ENCODE assay signal across 24 cellular contexts in genomic region chr20:24131684-24132083, GRCh38.
A peak's percentile ranks its signal among the peaks of the same experiment; 100 is the strongest.
DNase-seq lines count a peak whose midpoint lies in the region; ATAC-seq, FAIRE-seq and TF ChIP-seq lines count a peak whose summit lies in the region.
"Had no signal": no experiment of that assay in that cellular context is flagged by ENCODE, and none has a peak within 500 bp of the region (broad histone marks: within the 10 kb centered on the region; RNA-seq: fewer than 3 reads in every experiment).

No MANE protein-coding gene starts in this region.

- H3K9me3 ChIP-seq in smooth muscle cell (replicated peaks; ENCODE audit: low read depth) (no peaks in the 10 kb centered on the region), psoas muscle (no peaks in the 10 kb centered on the region), sigmoid colon (no peaks in the 10 kb centered on the region)
- H3K9me3 ChIP-seq: BLaER1, esophagus muscularis mucosa, right lobe of liver, upper lobe of left lung had no signal

- H3K9me3 Mint-ChIP-seq in activated CD4-positive, alpha-beta T cell treated with anti-CD3 and anti-CD28 coated beads, Interleukin-2, amount 10 ng/mL, durations not matched to agents 7 days and 5 days, result peaks cover 7% of the 10 kb centered on the region
- no peaks in the 10 kb centered on the region for H3K9me3 Mint-ChIP-seq in activated CD8-positive, alpha-beta T cell treated with anti-CD3 and anti-CD28 coated beads, Interleukin-2, amount 10 ng/mL, durations not matched to agents 7 days and 5 days (ENCODE audit: insufficient read depth)
- H3K9me3 Mint-ChIP-seq: activated T-cell treated with anti-CD3 and anti-CD28 coated beads, Interleukin-2, amount 50 U/mL, for 4 hours had no signal

- no peaks in the 10 kb centered on the region for H3K36me3 Mint-ChIP-seq in activated CD4-positive, alpha-beta T cell treated with anti-CD3 and anti-CD28 coated beads, Interleukin-2, amount 10 ng/mL, durations not matched to agents 7 days and 5 days (ENCODE audit: low read depth)
- no peaks in the 10 kb centered on the region for H3K36me3 Mint-ChIP-seq in activated CD8-positive, alpha-beta T cell treated with anti-CD3 and anti-CD28 coated beads, Interleukin-2, amount 10 ng/mL, durations not matched to agents 7 days and 5 days (ENCODE audit: low read depth)
- H3K36me3 Mint-ChIP-seq: activated naive CD4-positive, alpha-beta T cell treated with anti-CD3 and anti-CD28 coated beads, Interleukin-2, amount 50 U/mL, for 72 hours; memory B cell had no signal

- DNase-seq in activated CD4-positive, alpha-beta T cell treated with anti-CD3 and anti-CD28 coated beads, Interleukin-2, amount 10 ng/mL, durations not matched to agents 7 days and 5 days, result no peak
- DNase-seq in activated CD4-positive, alpha-beta T cell treated with anti-CD3 and anti-CD28 coated beads for 48 hours, result no peak
- DNase-seq in activated CD8-positive, alpha-beta T cell treated with anti-CD3 and anti-CD28 coated beads, Interleukin-2, amount 10 ng/mL, durations not matched to agents 7 days and 5 days, result no peak
- DNase-seq in foreskin keratinocyte (no peak), smooth muscle cell (lab: John Stamatoyannopoulos, UW; ENCODE audit: unreplicated experiment) (no peak), GM12891 (ENCODE audit: insufficient read length, low spot score) (no peak), psoas muscle (no peak), sigmoid colon (no peak)
- DNase-seq: ACHN; activated T-cell treated with anti-CD3 and anti-CD28 coated beads, Interleukin-2, amount 50 U/mL, for 4 hours; aorta; Kasumi-1; NCI-H1105 treated with DMSO at 0.1 percent for 48 hours; NCI-H510A; right lobe of liver; RPMI8226; stimulated activated CD4-positive, alpha-beta T cell treated with anti-CD3 and anti-CD28 coated beads, Interleukin-15, amount 100 ng/mL, for 24 hours; upper lobe of left lung had no signal

- no peak for TF ChIP-seq EP300 in sigmoid colon (IDR thresholded peaks at IDR 0.05)

- TF ChIP-seq POLR2A in GM12891 (IDR thresholded peaks at IDR 0.05; ENCODE audit: low read depth, low read length), result no peak
- TF ChIP-seq POLR2A in sigmoid colon (IDR thresholded peaks at IDR 0.05), result no peak

- H3K36me3 ChIP-seq in smooth muscle cell (ENCODE audit: low read depth) (no peaks in the 10 kb centered on the region), psoas muscle (ENCODE audit: insufficient read depth in 1 of 2, low read depth in 1 of 2) (no peaks in the 10 kb centered on the region), sigmoid colon (no peaks in the 10 kb centered on the region)
- H3K36me3 ChIP-seq: BLaER1, esophagus muscularis mucosa, right lobe of liver, upper lobe of left lung had no signal

- H3K4me2 ChIP-seq in smooth muscle cell, result no peak overlapping the region
- H3K4me2 ChIP-seq: BLaER1 had no signal

- H3K4me1 Mint-ChIP-seq in activated CD4-positive, alpha-beta T cell treated with anti-CD3 and anti-CD28 coated beads, Interleukin-2, amount 10 ng/mL, durations not matched to agents 7 days and 5 days, result peaks cover 7% of the 10 kb centered on the region
- H3K4me1 Mint-ChIP-seq in activated CD8-positive, alpha-beta T cell treated with anti-CD3 and anti-CD28 coated beads, Interleukin-2, amount 10 ng/mL, durations not matched to agents 7 days and 5 days (ENCODE audit: low read depth), result peaks cover 9% of the 10 kb centered on the region
- H3K4me1 Mint-ChIP-seq: memory B cell had no signal

- 88% methylated on average over 1 of the region's 1 CpG for WGBS in smooth muscle cell (ENCODE audit: low lambda C conversion rate)
- 39 to 67% (median 58%) methylated on average over 1 of the region's 1 CpG for WGBS in psoas muscle, 3 donors
- WGBS in sigmoid colon, 2 donors, result 68 to 76% methylated on average over 1 of the region's 1 CpG

- H3K9ac ChIP-seq in smooth muscle cell (ENCODE audit: low read depth), result no peak overlapping the region
- H3K9ac ChIP-seq: BLaER1 had no signal

- CTCF ChIA-PET in activated CD4-positive, alpha-beta T cell treated with anti-CD3 and anti-CD28 coated beads, Interleukin-2, amount 10 ng/mL, durations not matched to agents 7 days and 5 days (lab: Charles Lee), result no interaction called here
- CTCF ChIA-PET in activated CD8-positive, alpha-beta T cell treated with anti-CD3 and anti-CD28 coated beads, Interleukin-2, amount 10 ng/mL, durations not matched to agents 7 days and 5 days (lab: Charles Lee), result interaction anchor here (0.8 to 1.1 kb wide), 2 partner anchors 14 to 60 kb away, joined by 3 read pairs; no protein-coding TSS in a partner anchor

- POLR2A ChIA-PET in activated CD4-positive, alpha-beta T cell treated with anti-CD3 and anti-CD28 coated beads, Interleukin-2, amount 10 ng/mL, durations not matched to agents 7 days and 5 days (lab: Charles Lee), result no interaction called here
- POLR2A ChIA-PET in activated CD8-positive, alpha-beta T cell treated with anti-CD3 and anti-CD28 coated beads, Interleukin-2, amount 10 ng/mL, durations not matched to agents 7 days and 5 days (lab: Charles Lee), result no interaction called here

- no peak for FAIRE-seq in GM12891 (lab: Jason Lieb, UNC)

- H3K27ac ChIP-seq in foreskin keratinocyte (no peak overlapping the region), smooth muscle cell (ENCODE audit: low read depth) (peak overlapping the region; percentile 68), psoas muscle (no peak overlapping the region), sigmoid colon (no peak overlapping the region)
- H3K27ac ChIP-seq: BLaER1, esophagus muscularis mucosa, right lobe of liver, upper lobe of left lung had no signal

- peaks cover 21% of the 10 kb centered on the region for H3K4me1 ChIP-seq in foreskin keratinocyte
- H3K4me1 ChIP-seq in smooth muscle cell (ENCODE audit: low read depth), result no peaks in the 10 kb centered on the region
- no peaks in the 10 kb centered on the region for H3K4me1 ChIP-seq in psoas muscle
- H3K4me1 ChIP-seq in sigmoid colon, result peaks cover 0 to 19% (median 2%) of the 10 kb centered on the region in 4 donors
- H3K4me1 ChIP-seq: esophagus muscularis mucosa, right lobe of liver, upper lobe of left lung had no signal

- peak overlapping the region; percentile 37 for H3K27ac Mint-ChIP-seq in activated CD4-positive, alpha-beta T cell treated with anti-CD3 and anti-CD28 coated beads, Interleukin-2, amount 10 ng/mL, durations not matched to agents 7 days and 5 days
- peak overlapping the region; percentile 17 for H3K27ac Mint-ChIP-seq in activated CD8-positive, alpha-beta T cell treated with anti-CD3 and anti-CD28 coated beads, Interleukin-2, amount 10 ng/mL, durations not matched to agents 7 days and 5 days
- H3K27ac Mint-ChIP-seq: activated naive CD4-positive, alpha-beta T cell treated with anti-CD3 and anti-CD28 coated beads, Interleukin-2, amount 50 U/mL, for 72 hours; memory B cell; WTC11 had no signal

- no peaks in the 10 kb centered on the region for H3K79me2 ChIP-seq in smooth muscle cell (ENCODE audit: low read depth)

- H3K27me3 Mint-ChIP-seq in activated CD4-positive, alpha-beta T cell treated with anti-CD3 and anti-CD28 coated beads, Interleukin-2, amount 10 ng/mL, durations not matched to agents 7 days and 5 days, result peaks cover 5% of the 10 kb centered on the region
- peaks cover 17% of the 10 kb centered on the region for H3K27me3 Mint-ChIP-seq in activated CD8-positive, alpha-beta T cell treated with anti-CD3 and anti-CD28 coated beads, Interleukin-2, amount 10 ng/mL, durations not matched to agents 7 days and 5 days (ENCODE audit: low read depth)

- no peak for TF ChIP-seq CTCF in foreskin keratinocyte (conservative IDR thresholded peaks at IDR 0.05)
- TF ChIP-seq CTCF in smooth muscle cell (IDR thresholded peaks at IDR 0.05; ENCODE audit: borderline replicate concordance, insufficient read depth, poor library complexity, severe bottlenecking), result no peak
- TF ChIP-seq CTCF in psoas muscle (IDR thresholded peaks at IDR 0.05), result no peak
- TF ChIP-seq CTCF in sigmoid colon (IDR thresholded peaks at IDR 0.05), result no peak

- no peak overlapping the region for H3K4me3 ChIP-seq in smooth muscle cell
- no peak overlapping the region for H3K4me3 ChIP-seq in psoas muscle
- H3K4me3 ChIP-seq in sigmoid colon, result no peak overlapping the region
- H3K4me3 ChIP-seq: BLaER1, esophagus muscularis mucosa, right lobe of liver, upper lobe of left lung had no signal

- H4K20me1 ChIP-seq in smooth muscle cell (ENCODE audit: low read depth), result no peaks in the 10 kb centered on the region
- H4K20me1 ChIP-seq: BLaER1 had no signal

- H3K27me3 ChIP-seq in foreskin keratinocyte (no peaks in the 10 kb centered on the region), smooth muscle cell (ENCODE audit: low read depth) (no peaks in the 10 kb centered on the region), psoas muscle (ENCODE audit: insufficient read depth in 3 of 3, low read length in 2 of 3) (no peaks in the 10 kb centered on the region), sigmoid colon (no peaks in the 10 kb centered on the region)
- H3K27me3 ChIP-seq: BLaER1, esophagus muscularis mucosa, right lobe of liver, upper lobe of left lung had no signal

- H3K4me3 Mint-ChIP-seq in activated CD4-positive, alpha-beta T cell treated with anti-CD3 and anti-CD28 coated beads, Interleukin-2, amount 10 ng/mL, durations not matched to agents 7 days and 5 days, result no peak overlapping the region
- H3K4me3 Mint-ChIP-seq in activated CD8-positive, alpha-beta T cell treated with anti-CD3 and anti-CD28 coated beads, Interleukin-2, amount 10 ng/mL, durations not matched to agents 7 days and 5 days, result no peak overlapping the region
- H3K4me3 Mint-ChIP-seq: activated T-cell treated with anti-CD3 and anti-CD28 coated beads, Interleukin-2, amount 50 U/mL, for 4 hours; memory B cell; WTC11 had no signal

- no peaks in the 10 kb centered on the region for H3F3A ChIP-seq in smooth muscle cell (ENCODE audit: low read depth)

- no peak for ATAC-seq in activated CD8-positive, alpha-beta T cell treated with anti-CD3 and anti-CD28 coated beads, Interleukin-2, amount 10 ng/mL, durations not matched to agents 7 days and 5 days
- ATAC-seq in foreskin keratinocyte (peak; percentile 65), psoas muscle (no peak)
- ATAC-seq: activated naive CD4-positive, alpha-beta T cell treated with anti-CD3 and anti-CD28 coated beads, Interleukin-2, amount 50 U/mL, for 72 hours; right lobe of liver; SK-N-SH treated with all-trans-retinoic acid at 6 μM for 48 hours; WTC11 had no signal

- intact Hi-C loops in psoas muscle (cut with DNase I) (no loop called here), sigmoid colon (cut with DNase I) (no loop called here)

- H2AFZ ChIP-seq in smooth muscle cell (ENCODE audit: low read depth), result no peak overlapping the region

TF ChIP-seq in GM12891, 5 proteins besides CTCF, POLR2A, EP300 and RAD21:
- TF ChIP-seq PAX5 (IDR thresholded peaks at IDR 0.05; ENCODE audit: insufficient read depth, low read length, severe bottlenecking) (no peak), SPI1 (IDR thresholded peaks at IDR 0.05; ENCODE audit: low read depth, low read length) (no peak), POU2F2 (IDR thresholded peaks at IDR 0.05; ENCODE audit: low read depth, low read length) (no peak), TAF1 (IDR thresholded peaks at IDR 0.05; ENCODE audit: low read depth, low read length) (no peak), POLR2AphosphoS5 (IDR thresholded peaks at IDR 0.05; ENCODE audit: low read depth, low read length) (no peak)
